Comparison of ENCODE assay signal across 1 cellular context in the genomic region with DNA sequence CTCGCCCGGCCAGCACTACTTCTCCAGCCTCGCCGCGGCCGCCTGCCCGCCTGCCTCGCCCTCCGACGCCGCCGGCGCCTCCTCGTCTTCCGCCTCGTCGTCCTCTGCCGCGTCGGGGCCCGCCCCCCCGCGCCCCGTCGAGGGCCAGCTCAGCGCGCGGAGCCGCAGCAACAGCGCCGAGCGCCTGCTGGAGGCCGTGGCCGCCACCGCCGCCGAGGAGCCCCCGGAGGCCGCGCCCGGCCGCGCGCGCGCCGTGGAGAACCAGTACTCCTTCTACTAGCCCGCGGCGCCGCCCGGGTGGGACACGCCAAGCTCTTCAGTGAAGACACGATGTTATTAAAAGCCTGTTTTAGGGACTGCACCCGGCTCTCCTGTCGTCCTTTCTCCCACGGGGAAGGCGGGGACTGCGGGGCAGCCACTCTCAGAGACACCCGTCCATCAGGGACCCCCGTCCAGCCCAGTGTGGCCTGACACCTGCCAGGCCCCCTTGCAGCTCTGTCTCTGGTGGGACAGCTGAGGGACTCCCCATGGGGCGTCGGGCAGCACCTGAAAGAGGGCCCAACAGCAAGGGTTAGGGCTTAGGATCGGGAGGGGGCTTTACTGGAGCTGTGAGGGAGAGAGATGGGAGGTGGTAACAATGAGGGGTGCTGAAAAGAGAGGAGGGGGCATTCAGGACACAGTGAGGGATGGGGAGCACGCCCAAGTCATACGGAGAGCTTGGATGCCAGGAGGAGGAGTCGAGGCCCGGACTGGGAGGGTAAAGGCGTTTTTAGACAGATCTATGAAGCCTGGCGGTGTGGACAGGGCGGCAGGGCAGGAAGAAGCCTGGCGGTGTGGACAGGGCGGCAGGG.
TF ChIP-seq lines count a peak whose summit lies in the region.

No MANE protein-coding gene starts in this region.

TF ChIP-seq in SK-N-SH treated with all-trans-retinoic acid at 6 μM for 48 hours, 23 proteins besides CTCF, POLR2A, EP300 and RAD21 (continued from another document):
- TF ChIP-seq, protein P1, sequence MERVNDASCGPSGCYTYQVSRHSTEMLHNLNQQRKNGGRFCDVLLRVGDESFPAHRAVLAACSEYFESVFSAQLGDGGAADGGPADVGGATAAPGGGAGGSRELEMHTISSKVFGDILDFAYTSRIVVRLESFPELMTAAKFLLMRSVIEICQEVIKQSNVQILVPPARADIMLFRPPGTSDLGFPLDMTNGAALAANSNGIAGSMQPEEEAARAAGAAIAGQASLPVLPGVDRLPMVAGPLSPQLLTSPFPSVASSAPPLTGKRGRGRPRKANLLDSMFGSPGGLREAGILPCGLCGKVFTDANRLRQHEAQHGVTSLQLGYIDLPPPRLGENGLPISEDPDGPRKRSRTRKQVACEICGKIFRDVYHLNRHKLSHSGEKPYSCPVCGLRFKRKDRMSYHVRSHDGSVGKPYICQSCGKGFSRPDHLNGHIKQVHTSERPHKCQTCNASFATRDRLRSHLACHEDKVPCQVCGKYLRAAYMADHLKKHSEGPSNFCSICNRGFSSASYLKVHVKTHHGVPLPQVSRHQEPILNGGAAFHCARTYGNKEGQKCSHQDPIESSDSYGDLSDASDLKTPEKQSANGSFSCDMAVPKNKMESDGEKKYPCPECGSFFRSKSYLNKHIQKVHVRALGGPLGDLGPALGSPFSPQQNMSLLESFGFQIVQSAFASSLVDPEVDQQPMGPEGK (CRISPR knock-in tag; IDR thresholded peaks at IDR 0.05; ENCODE audit: borderline replicate concordance) = no peak
- TF ChIP-seq ZNF8 (CRISPR knock-in tag; IDR thresholded peaks at IDR 0.05) (no peak), ZNF70 (CRISPR knock-in tag; IDR thresholded peaks at IDR 0.05) (no peak), GLIS3 (CRISPR knock-in tag; IDR thresholded peaks at IDR 0.05) (no peak), ESRRG (CRISPR knock-in tag; IDR thresholded peaks at IDR 0.05) (no peak), ZNF565 (CRISPR knock-in tag; conservative IDR thresholded peaks at IDR 0.05; ENCODE audit: low read depth) (no peak), SNAI2 (CRISPR knock-in tag; IDR thresholded peaks at IDR 0.05) (no peak), ZFP30 (CRISPR knock-in tag; IDR thresholded peaks at IDR 0.05) (no peak), ISL1 (CRISPR knock-in tag; IDR thresholded peaks at IDR 0.05) (no peak), RARB (CRISPR knock-in tag; IDR thresholded peaks at IDR 0.05) (no peak), ZFP3 (CRISPR knock-in tag; IDR thresholded peaks at IDR 0.05) (no peak)
- TF ChIP-seq, protein P2, sequence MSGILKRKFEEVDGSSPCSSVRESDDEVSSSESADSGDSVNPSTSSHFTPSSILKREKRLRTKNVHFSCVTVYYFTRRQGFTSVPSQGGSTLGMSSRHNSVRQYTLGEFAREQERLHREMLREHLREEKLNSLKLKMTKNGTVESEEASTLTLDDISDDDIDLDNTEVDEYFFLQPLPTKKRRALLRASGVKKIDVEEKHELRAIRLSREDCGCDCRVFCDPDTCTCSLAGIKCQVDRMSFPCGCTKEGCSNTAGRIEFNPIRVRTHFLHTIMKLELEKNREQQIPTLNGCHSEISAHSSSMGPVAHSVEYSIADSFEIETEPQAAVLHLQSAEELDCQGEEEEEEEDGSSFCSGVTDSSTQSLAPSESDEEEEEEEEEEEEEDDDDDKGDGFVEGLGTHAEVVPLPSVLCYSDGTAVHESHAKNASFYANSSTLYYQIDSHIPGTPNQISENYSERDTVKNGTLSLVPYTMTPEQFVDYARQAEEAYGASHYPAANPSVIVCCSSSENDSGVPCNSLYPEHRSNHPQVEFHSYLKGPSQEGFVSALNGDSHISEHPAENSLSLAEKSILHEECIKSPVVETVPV (CRISPR knock-in tag; IDR thresholded peaks at IDR 0.05) = no peak
- TF ChIP-seq, protein P3, sequence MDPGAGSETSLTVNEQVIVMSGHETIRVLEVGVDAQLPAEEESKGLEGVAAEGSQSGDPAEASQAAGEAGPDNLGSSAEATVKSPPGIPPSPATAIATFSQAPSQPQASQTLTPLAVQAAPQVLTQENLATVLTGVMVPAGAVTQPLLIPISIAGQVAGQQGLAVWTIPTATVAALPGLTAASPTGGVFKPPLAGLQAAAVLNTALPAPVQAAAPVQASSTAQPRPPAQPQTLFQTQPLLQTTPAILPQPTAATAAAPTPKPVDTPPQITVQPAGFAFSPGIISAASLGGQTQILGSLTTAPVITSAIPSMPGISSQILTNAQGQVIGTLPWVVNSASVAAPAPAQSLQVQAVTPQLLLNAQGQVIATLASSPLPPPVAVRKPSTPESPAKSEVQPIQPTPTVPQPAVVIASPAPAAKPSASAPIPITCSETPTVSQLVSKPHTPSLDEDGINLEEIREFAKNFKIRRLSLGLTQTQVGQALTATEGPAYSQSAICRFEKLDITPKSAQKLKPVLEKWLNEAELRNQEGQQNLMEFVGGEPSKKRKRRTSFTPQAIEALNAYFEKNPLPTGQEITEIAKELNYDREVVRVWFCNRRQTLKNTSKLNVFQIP (CRISPR knock-in tag; IDR thresholded peaks at IDR 0.05; ENCODE audit: borderline replicate concordance, low read depth) = no peak
TF ChIP-seq in SK-N-SH treated with all-trans-retinoic acid at 6 μM for 48 hours: peak in this region for 0.
